ENCODE assay signal across 9 cellular contexts in the genomic region with DNA sequence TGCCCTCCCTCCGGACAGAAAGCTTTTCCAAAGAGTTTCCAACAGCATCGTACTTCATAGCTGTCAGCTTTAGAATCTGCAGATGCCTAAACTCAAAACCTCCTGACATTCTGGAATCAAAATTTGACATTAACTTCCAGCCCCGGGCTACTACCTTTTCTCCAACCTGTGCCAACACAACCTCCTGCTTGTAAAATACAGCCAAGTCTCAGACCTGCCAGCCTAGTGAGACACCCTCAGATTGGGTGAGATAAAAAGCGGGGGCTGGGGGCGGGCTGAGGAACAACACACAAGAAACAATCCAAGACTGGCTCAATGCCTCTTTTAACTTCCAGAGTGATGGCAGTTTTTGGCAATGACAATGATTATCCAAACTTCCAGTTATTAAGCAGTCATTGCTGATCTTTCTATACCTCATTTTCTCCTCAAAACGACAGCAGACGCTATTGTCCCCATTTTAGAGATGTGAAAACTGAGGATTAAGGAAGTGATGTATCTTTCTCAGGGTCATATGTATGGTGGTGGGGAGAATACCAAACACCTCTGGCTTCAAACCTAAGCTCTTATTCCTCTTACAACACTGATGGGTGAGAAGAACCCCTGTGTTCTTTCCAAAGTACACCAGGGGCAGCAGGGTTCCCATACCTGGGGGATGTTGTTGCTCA. TPM values are rescaled to one million over a fixed set of nuclear protein-coding genes. Genes with fewer than 3 reads are reported as not detected.
DNase-seq lines count a peak whose midpoint lies in the region; ATAC-seq and TF ChIP-seq lines count a peak whose summit lies in the region.
"Had no signal": no experiment of that assay in that cellular context is flagged by ENCODE, and none has a peak within 500 bp of the region (broad histone marks: within the 10 kb centered on the region; RNA-seq: fewer than 3 reads in every experiment).

No MANE protein-coding gene starts in this region.

- H3K36me3 ChIP-seq in Peyer's patch (no peaks in the 10 kb centered on the region), endodermal cell (ENCODE audit: control insufficient read depth, insufficient read depth, low read length) (peaks cover 22% of the 10 kb centered on the region), mucosa of rectum (ENCODE audit: control insufficient read depth in 2 of 2, insufficient read depth in 2 of 2, low read length in 2 of 2) (no peaks in the 10 kb centered on the region), upper lobe of right lung (no peaks in the 10 kb centered on the region)

- intact Hi-C loops in upper lobe of right lung (cut with DNase I): no loop called here

- H3K9me3 ChIP-seq in Peyer's patch: no peaks in the 10 kb centered on the region
- no peaks in the 10 kb centered on the region for H3K9me3 ChIP-seq in endodermal cell (ENCODE audit: control insufficient read depth, low read length)
- H3K9me3 ChIP-seq in mucosa of rectum (ENCODE audit: control insufficient read depth in 2 of 2, low read length in 2 of 2): no peaks in the 10 kb centered on the region
- H3K9me3 ChIP-seq in upper lobe of right lung: no peaks in the 10 kb centered on the region

- no peaks in the 10 kb centered on the region for H3K4me1 ChIP-seq in Peyer's patch
- peaks cover 9% of the 10 kb centered on the region for H3K4me1 ChIP-seq in endodermal cell (ENCODE audit: control insufficient read depth, insufficient read depth, low read length)
- peaks cover 0 to 3% of the 10 kb centered on the region in 2 donors for H3K4me1 ChIP-seq in mucosa of rectum (ENCODE audit: control insufficient read depth in 2 of 2, insufficient read depth in 2 of 2, low read length in 2 of 2)
- H3K4me1 ChIP-seq in upper lobe of right lung: peaks cover 9% of the 10 kb centered on the region

- peak overlapping the region; percentile 69 for H3K4me3 Mint-ChIP-seq in endodermal cell

- H3K4me3 ChIP-seq in Peyer's patch (peak overlapping the region in 2 of 4 donors; percentile 12 to 41), endodermal cell (ENCODE audit: low read length) (peak overlapping the region; percentile 84), mucosa of rectum (ENCODE audit: low read length in 2 of 2) (peak overlapping the region; percentile 7 to 55), upper lobe of right lung (peak overlapping the region; percentile 43)

- no peak overlapping the region for H3K27ac Mint-ChIP-seq in endodermal cell

- H3K9me3 Mint-ChIP-seq in endodermal cell: no peaks in the 10 kb centered on the region

- no peak for TF ChIP-seq CTCF in Peyer's patch (IDR thresholded peaks at IDR 0.05)
- TF ChIP-seq CTCF in endodermal cell (conservative IDR thresholded peaks at IDR 0.05): peak; percentile 15
- TF ChIP-seq CTCF in upper lobe of right lung (IDR thresholded peaks at IDR 0.05): no peak

- H3K27me3 ChIP-seq in Peyer's patch: no peaks in the 10 kb centered on the region
- no peaks in the 10 kb centered on the region for H3K27me3 ChIP-seq in endodermal cell (ENCODE audit: control insufficient read depth, insufficient read depth, low read length, poor library complexity, severe bottlenecking)
- peaks cover 23 to 25% of the 10 kb centered on the region in 2 donors for H3K27me3 ChIP-seq in mucosa of rectum (ENCODE audit: control insufficient read depth in 2 of 2, insufficient read depth in 2 of 2, low read length in 2 of 2)
- no peaks in the 10 kb centered on the region for H3K27me3 ChIP-seq in upper lobe of right lung

- peaks cover 2% of the 10 kb centered on the region for H3K27me3 Mint-ChIP-seq in endodermal cell (ENCODE audit: insufficient read depth)

- H3K4me1 Mint-ChIP-seq in endodermal cell: peaks cover 67% of the 10 kb centered on the region

- no peak for TF ChIP-seq POLR2A in Peyer's patch (IDR thresholded peaks at IDR 0.05)

- DNase-seq in Peyer's patch: no peak
- no peak for DNase-seq in endodermal cell
- no peak for DNase-seq in upper lobe of right lung
- no peak for DNase-seq in NOMO-1 treated with dmso at 0.1 percent for 144 hours (lab: John Stamatoyannopoulos, UW; ENCODE audit: unreplicated experiment)
- no peak for DNase-seq in HuH-7 (ENCODE audit: low spot score)
- DNase-seq in GF-D8 (lab: John Stamatoyannopoulos, UW): no peak
- DNase-seq: midbrain had no signal

- 75 to 79% methylated on average over 5 to 7 of the region's 7 CpGs for WGBS in endodermal cell (ENCODE audit: insufficient coverage in 1 of 2, insufficient read length in 1 of 2), 2 experiments

- H3K27ac ChIP-seq in Peyer's patch (peak overlapping the region; percentile 38 to 86 (median 49)), endodermal cell (ENCODE audit: low read depth, low read length) (no peak overlapping the region), mucosa of rectum (ENCODE audit: low read depth in 2 of 2, low read length in 2 of 2) (peak overlapping the region; percentile 11 to 45), upper lobe of right lung (no peak overlapping the region)
- H3K27ac ChIP-seq: HL-60 had no signal

- peaks cover 22% of the 10 kb centered on the region for H3K36me3 Mint-ChIP-seq in endodermal cell (ENCODE audit: low read depth)

- no peak for ATAC-seq in upper lobe of right lung

- no peak overlapping the region for H3K9ac ChIP-seq in endodermal cell (ENCODE audit: extremely low read depth, low read length, poor library complexity, severe bottlenecking)
- H3K9ac ChIP-seq in mucosa of rectum (ENCODE audit: low read depth in 1 of 2, low read length in 2 of 2): peak overlapping the region; percentile 7 to 33

RNA-seq across cellular contexts. Expression of gene TNC, which starts 1.2 kb away (rescaled TPM):
- total RNA-seq in Peyer's patch: 10 to 100 TPM; 14.5 to 97.4 (median 38.4) TPM
- total RNA-seq in endodermal cell: 100 to 1,000 TPM in 1 of 2 donors, 10 to 100 TPM in 1; 67.5 to 172 TPM
- 40.7 TPM for polyA plus RNA-seq in endodermal cell (2013, experiment 1 of 2)
- polyA plus RNA-seq in endodermal cell (2013, experiment 2 of 2): 57.7 TPM
- total RNA-seq in upper lobe of right lung: 52.9 TPM

Comparison
In these comparisons a context has a peak if more than half of its experiments do, and no peak if none do; other contexts are left out.
1. H3K27ac ChIP-seq: peak in Peyer's patch (4 of 4) and mucosa of rectum (2 of 2); none in endodermal cell (single experiment) and upper lobe of right lung (single experiment).